9 cellular contexts compared by ENCODE assay signal in the genomic region with DNA sequence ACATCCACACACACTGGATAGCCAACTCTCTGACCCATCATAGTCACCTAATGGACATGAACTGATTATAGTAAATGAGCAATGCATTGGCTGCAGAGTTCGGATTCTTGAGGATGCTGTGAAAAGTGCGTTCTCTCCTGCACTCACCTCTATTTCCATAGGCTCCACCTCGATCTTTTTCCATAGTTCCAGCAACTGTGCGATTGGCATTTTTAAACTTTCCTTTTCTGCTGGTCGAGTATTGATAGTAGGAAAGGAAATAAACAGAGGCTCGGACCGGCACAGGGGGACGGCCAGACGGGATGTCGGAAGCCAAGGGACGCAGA.
DNase-seq lines count a peak whose midpoint lies in the region; ATAC-seq and TF ChIP-seq lines count a peak whose summit lies in the region.
"Had no signal": no experiment of that assay in that cellular context is flagged by ENCODE, and none has a peak within 500 bp of the region (broad histone marks: within the 10 kb centered on the region; RNA-seq: fewer than 3 reads in every experiment).

No MANE protein-coding gene starts in this region.

- peak overlapping the region; percentile 60 for H3K4me3 ChIP-seq in adipocyte (ENCODE audit: low read length)
- peak overlapping the region in 2 of 3 donors; percentile 52 to 56 for H3K4me3 ChIP-seq in liver (ENCODE audit: low read depth in 1 of 3, low read length in 3 of 3)
- peak overlapping the region; percentile 74 for H3K4me3 ChIP-seq in thoracic aorta
- H3K4me3 ChIP-seq: mucosa of descending colon had no signal

- DNase-seq in activated CD4-positive, alpha-beta T cell treated with anti-CD3 and anti-CD28 coated beads, Interleukin-2, amount 10 ng/mL, durations not matched to agents 7 days and 5 days: no peak
- no peak for DNase-seq in activated CD4-positive, alpha-beta T cell treated with anti-CD3 and anti-CD28 coated beads, Interleukin-2, amount 50 U/mL, for 48 hours
- DNase-seq in adipocyte (ENCODE audit: low read depth) (no peak), thoracic aorta (ENCODE audit: low spot score) (no peak)

- WGBS in liver: 5% methylated on average over 11 of the region's 11 CpGs

- TF ChIP-seq RAD21 in liver (IDR thresholded peaks at IDR 0.05): no peak

- ATAC-seq in thoracic aorta (ENCODE audit: insufficient number of reproducible peaks, low FRiP score, low read depth) (no peak), GM18519 (IDR thresholded peaks at IDR 0.05; ENCODE audit: low FRiP score, unreplicated experiment) (no peak), GM18868 (IDR thresholded peaks at IDR 0.05; ENCODE audit: unreplicated experiment) (no peak), GM21529 (IDR thresholded peaks at IDR 0.05; ENCODE audit: unreplicated experiment) (no peak)

- no peaks in the 10 kb centered on the region for H3K9me3 Mint-ChIP-seq in activated CD4-positive, alpha-beta T cell treated with anti-CD3 and anti-CD28 coated beads, Interleukin-2, amount 10 ng/mL, durations not matched to agents 7 days and 5 days

- H3K9me3 ChIP-seq in adipocyte (ENCODE audit: control insufficient read depth, low read length) (no peaks in the 10 kb centered on the region), liver (ENCODE audit: control insufficient read depth in 4 of 4, low read length in 3 of 4) (no peaks in the 10 kb centered on the region), thoracic aorta (no peaks in the 10 kb centered on the region)
- H3K9me3 ChIP-seq: mucosa of descending colon had no signal

- H3K27ac Mint-ChIP-seq in activated CD4-positive, alpha-beta T cell treated with anti-CD3 and anti-CD28 coated beads, Interleukin-2, amount 10 ng/mL, durations not matched to agents 7 days and 5 days: no peak overlapping the region

- H3K4me1 ChIP-seq in adipocyte (ENCODE audit: control insufficient read depth, insufficient read depth, low read length): no peaks in the 10 kb centered on the region
- peaks cover 4 to 13% (median 7%) of the 10 kb centered on the region in 4 donors for H3K4me1 ChIP-seq in liver (ENCODE audit: control insufficient read depth in 4 of 4, insufficient read depth in 4 of 4, low read length in 3 of 4)
- peaks cover 2 to 11% of the 10 kb centered on the region in 2 donors for H3K4me1 ChIP-seq in thoracic aorta (ENCODE audit: control insufficient read depth in 1 of 2, low read depth in 2 of 2)

- H3K27me3 ChIP-seq in adipocyte (replicated peaks; ENCODE audit: control insufficient read depth, insufficient read depth, low read length): peaks cover 71% of the 10 kb centered on the region
- no peaks in the 10 kb centered on the region for H3K27me3 ChIP-seq in liver (ENCODE audit: control insufficient read depth in 4 of 4, insufficient read depth in 4 of 4, low read length in 3 of 4)
- no peaks in the 10 kb centered on the region for H3K27me3 ChIP-seq in thoracic aorta (replicated peaks; ENCODE audit: insufficient read depth)

- H3K27ac ChIP-seq in liver (ENCODE audit: low read depth in 1 of 2, low read length in 2 of 2) (no peak overlapping the region), thoracic aorta (no peak overlapping the region)

- peaks cover 7% of the 10 kb centered on the region for H3K4me1 Mint-ChIP-seq in activated CD4-positive, alpha-beta T cell treated with anti-CD3 and anti-CD28 coated beads, Interleukin-2, amount 10 ng/mL, durations not matched to agents 7 days and 5 days

- H3K27me3 Mint-ChIP-seq in activated CD4-positive, alpha-beta T cell treated with anti-CD3 and anti-CD28 coated beads, Interleukin-2, amount 10 ng/mL, durations not matched to agents 7 days and 5 days: peaks cover 41% of the 10 kb centered on the region

- H3K4me3 Mint-ChIP-seq in activated CD4-positive, alpha-beta T cell treated with anti-CD3 and anti-CD28 coated beads, Interleukin-2, amount 10 ng/mL, durations not matched to agents 7 days and 5 days: peak overlapping the region; percentile 70

- H3K36me3 Mint-ChIP-seq in activated CD4-positive, alpha-beta T cell treated with anti-CD3 and anti-CD28 coated beads, Interleukin-2, amount 10 ng/mL, durations not matched to agents 7 days and 5 days (ENCODE audit: low read depth): no peaks in the 10 kb centered on the region

- POLR2A ChIA-PET in activated CD4-positive, alpha-beta T cell treated with anti-CD3 and anti-CD28 coated beads, Interleukin-2, amount 10 ng/mL, durations not matched to agents 7 days and 5 days (lab: Charles Lee): no interaction called here

- CTCF ChIA-PET in activated CD4-positive, alpha-beta T cell treated with anti-CD3 and anti-CD28 coated beads, Interleukin-2, amount 10 ng/mL, durations not matched to agents 7 days and 5 days (lab: Charles Lee): interaction anchor here (1.4 kb wide), 1 partner anchor 87 kb away, joined by 3 read pairs; no protein-coding TSS in a partner anchor

- no peaks in the 10 kb centered on the region for H3K36me3 ChIP-seq in adipocyte (ENCODE audit: control insufficient read depth, insufficient read depth, low read length, severe bottlenecking)
- no peaks in the 10 kb centered on the region for H3K36me3 ChIP-seq in liver (ENCODE audit: control insufficient read depth in 4 of 4, insufficient read depth in 3 of 4, low read depth in 1 of 4, low read length in 3 of 4)
- no peaks in the 10 kb centered on the region for H3K36me3 ChIP-seq in thoracic aorta

- TF ChIP-seq CTCF in liver (IDR thresholded peaks at IDR 0.05; ENCODE audit: low read depth, low read length, missing input control) (no peak), thoracic aorta (IDR thresholded peaks at IDR 0.05) (no peak)

- H3K9ac ChIP-seq in adipocyte (ENCODE audit: low read length): no peak overlapping the region
- H3K9ac ChIP-seq in liver (ENCODE audit: low read depth in 1 of 2, low read length in 2 of 2): no peak overlapping the region

TF ChIP-seq in liver, 16 proteins besides CTCF, POLR2A, EP300 and RAD21:
- TF ChIP-seq FOXA2 (IDR thresholded peaks at IDR 0.05): no peak
- TF ChIP-seq, protein P1, sequence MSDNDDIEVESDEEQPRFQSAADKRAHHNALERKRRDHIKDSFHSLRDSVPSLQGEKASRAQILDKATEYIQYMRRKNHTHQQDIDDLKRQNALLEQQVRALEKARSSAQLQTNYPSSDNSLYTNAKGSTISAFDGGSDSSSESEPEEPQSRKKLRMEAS (IDR thresholded peaks at IDR 0.05): no peak
- no peak for TF ChIP-seq TAF1 (conservative IDR thresholded peaks at IDR 0.05)
- TF ChIP-seq, protein P2, sequence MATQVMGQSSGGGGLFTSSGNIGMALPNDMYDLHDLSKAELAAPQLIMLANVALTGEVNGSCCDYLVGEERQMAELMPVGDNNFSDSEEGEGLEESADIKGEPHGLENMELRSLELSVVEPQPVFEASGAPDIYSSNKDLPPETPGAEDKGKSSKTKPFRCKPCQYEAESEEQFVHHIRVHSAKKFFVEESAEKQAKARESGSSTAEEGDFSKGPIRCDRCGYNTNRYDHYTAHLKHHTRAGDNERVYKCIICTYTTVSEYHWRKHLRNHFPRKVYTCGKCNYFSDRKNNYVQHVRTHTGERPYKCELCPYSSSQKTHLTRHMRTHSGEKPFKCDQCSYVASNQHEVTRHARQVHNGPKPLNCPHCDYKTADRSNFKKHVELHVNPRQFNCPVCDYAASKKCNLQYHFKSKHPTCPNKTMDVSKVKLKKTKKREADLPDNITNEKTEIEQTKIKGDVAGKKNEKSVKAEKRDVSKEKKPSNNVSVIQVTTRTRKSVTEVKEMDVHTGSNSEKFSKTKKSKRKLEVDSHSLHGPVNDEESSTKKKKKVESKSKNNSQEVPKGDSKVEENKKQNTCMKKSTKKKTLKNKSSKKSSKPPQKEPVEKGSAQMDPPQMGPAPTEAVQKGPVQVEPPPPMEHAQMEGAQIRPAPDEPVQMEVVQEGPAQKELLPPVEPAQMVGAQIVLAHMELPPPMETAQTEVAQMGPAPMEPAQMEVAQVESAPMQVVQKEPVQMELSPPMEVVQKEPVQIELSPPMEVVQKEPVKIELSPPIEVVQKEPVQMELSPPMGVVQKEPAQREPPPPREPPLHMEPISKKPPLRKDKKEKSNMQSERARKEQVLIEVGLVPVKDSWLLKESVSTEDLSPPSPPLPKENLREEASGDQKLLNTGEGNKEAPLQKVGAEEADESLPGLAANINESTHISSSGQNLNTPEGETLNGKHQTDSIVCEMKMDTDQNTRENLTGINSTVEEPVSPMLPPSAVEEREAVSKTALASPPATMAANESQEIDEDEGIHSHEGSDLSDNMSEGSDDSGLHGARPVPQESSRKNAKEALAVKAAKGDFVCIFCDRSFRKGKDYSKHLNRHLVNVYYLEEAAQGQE (IDR thresholded peaks at IDR 0.05): no peak
- TF ChIP-seq NR2F2 (IDR thresholded peaks at IDR 0.05): no peak
- TF ChIP-seq, protein P3, sequence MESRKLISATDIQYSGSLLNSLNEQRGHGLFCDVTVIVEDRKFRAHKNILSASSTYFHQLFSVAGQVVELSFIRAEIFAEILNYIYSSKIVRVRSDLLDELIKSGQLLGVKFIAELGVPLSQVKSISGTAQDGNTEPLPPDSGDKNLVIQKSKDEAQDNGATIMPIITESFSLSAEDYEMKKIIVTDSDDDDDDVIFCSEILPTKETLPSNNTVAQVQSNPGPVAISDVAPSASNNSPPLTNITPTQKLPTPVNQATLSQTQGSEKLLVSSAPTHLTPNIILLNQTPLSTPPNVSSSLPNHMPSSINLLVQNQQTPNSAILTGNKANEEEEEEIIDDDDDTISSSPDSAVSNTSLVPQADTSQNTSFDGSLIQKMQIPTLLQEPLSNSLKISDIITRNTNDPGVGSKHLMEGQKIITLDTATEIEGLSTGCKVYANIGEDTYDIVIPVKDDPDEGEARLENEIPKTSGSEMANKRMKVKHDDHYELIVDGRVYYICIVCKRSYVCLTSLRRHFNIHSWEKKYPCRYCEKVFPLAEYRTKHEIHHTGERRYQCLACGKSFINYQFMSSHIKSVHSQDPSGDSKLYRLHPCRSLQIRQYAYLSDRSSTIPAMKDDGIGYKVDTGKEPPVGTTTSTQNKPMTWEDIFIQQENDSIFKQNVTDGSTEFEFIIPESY (IDR thresholded peaks at IDR 0.05): no peak
- no peak for TF ChIP-seq HNF4A (conservative IDR thresholded peaks at IDR 0.05)
